In the genomic region with DNA sequence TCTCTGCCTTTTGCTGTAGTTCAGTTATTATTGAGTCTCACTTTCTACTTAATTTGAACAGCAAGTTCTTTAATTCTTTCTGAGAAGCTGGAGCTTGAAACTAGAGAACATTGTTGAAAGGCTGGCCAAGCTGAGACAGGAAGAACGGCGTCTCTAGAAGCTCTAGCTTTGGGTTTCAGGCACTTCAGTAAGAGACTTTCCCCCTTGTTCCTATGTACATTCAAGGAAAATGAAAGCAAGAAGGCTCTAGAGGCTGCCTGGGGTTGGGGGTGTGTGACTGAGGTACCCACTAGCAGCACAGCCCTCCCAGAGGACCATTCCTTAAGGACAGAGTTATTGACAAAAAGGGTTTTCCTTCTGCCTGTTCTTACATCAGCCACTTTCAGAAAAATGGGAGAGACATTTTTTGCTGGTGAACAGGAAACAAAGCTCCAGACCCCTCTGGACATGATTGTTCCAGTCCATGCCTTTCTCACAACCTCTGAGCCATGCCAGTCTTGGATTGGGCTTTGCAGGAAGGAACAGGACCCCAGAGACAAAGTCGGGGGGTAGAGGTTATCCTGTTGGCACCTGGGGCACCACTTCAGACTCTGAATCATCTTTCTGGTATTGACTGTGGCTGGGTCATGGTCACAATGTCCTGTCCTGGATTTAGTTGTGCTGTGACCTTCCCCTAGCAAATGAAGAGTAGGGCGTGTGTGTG, we compare ENCODE assay signal across 1 cellular context.
TF ChIP-seq lines count a peak whose summit lies in the region.

No MANE protein-coding gene starts in this region.

TF ChIP-seq in IMR-90, 13 proteins besides CTCF, POLR2A, EP300 and RAD21:
- no peak for TF ChIP-seq RCOR1 (IDR thresholded peaks at IDR 0.05; ENCODE audit: insufficient replicate concordance, low read length)
- TF ChIP-seq MXI1 (IDR thresholded peaks at IDR 0.05; ENCODE audit: borderline replicate concordance, low read depth, low read length) = no peak
- no peak for TF ChIP-seq RFX5 (IDR thresholded peaks at IDR 0.05; ENCODE audit: low read depth, low read length)
- no peak for TF ChIP-seq MAZ (IDR thresholded peaks at IDR 0.05; ENCODE audit: borderline replicate concordance, low read depth, low read length)
- no peak for TF ChIP-seq SMC3 (IDR thresholded peaks at IDR 0.05; ENCODE audit: low read depth, low read length)
- TF ChIP-seq CEBPB (IDR thresholded peaks at IDR 0.05; ENCODE audit: low read depth, low read length) = no peak
